ENCODE assay signal across 39 cellular contexts in the genomic region with DNA sequence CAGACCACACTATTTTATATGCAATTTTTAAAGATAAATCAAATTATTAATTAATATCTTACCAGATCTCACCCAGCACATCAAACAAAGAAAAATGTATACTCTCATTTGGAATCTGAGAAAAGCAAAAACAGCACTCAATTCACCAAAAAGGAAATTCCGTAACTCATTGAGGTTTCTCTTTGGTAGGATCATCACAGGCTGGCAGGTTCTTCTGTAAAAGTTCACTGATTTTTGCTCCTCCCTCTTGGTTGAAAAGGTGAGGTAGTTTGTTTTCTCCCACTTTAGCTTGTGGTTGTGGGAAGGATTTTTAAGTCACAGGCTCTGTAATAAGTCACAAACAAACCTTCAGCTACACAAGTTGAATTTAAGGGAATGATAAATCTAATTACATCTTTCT. TPM values are rescaled to one million over a fixed set of nuclear protein-coding genes. Genes with fewer than 3 reads are reported as not detected.
"Had no signal": no experiment of that assay in that cellular context is flagged by ENCODE, and none has a peak within 500 bp of the region (broad histone marks: within the 10 kb centered on the region; RNA-seq: fewer than 3 reads in every experiment).

A gene (minus strand): TSS at position 218 of the 400 bp plus-strand sequence. CDS start 110 bp downstream, at position 108.

- H3K27me3 ChIP-seq: adrenal gland, body of pancreas, brain microvascular endothelial cell, breast epithelium had no signal

- H3K36me3 ChIP-seq: adrenal gland, brain microvascular endothelial cell, breast epithelium had no signal

- ATAC-seq: activated CD8-positive, alpha-beta T cell treated with anti-CD3 and anti-CD28 coated beads for 36 hours; activated naive CD4-positive, alpha-beta T cell treated with anti-CD3 and anti-CD28 coated beads, Interleukin-2, amount 50 U/mL, for 72 hours; activated T-cell treated with anti-CD3 and anti-CD28 coated beads, Interleukin-2, amount 50 U/mL, for 4 hours; activated T-cell treated with anti-CD3 and anti-CD28 coated beads, Interleukin-2, amount 50 U/mL, for 72 hours; activated T-helper 17 cell treated with anti-CD3 and anti-CD28 coated beads, Interleukin-2, amount 50 U/mL, for 72 hours; body of pancreas had no signal

- H3K9me3 ChIP-seq: adrenal gland, body of pancreas, breast epithelium had no signal

- H3K4me3 Mint-ChIP-seq: activated B cell treated with CpG ODN at 0.5 μM for 24 hours; activated CD4-positive, alpha-beta memory T cell treated with anti-CD3 and anti-CD28 coated beads for 36 hours; activated CD4-positive, alpha-beta T cell treated with anti-CD3 and anti-CD28 coated beads, Interleukin-2, amount 10 ng/mL, durations not matched to agents 24 days and 14 days; activated CD8-positive, alpha-beta T cell treated with anti-CD3 and anti-CD28 coated beads for 36 hours; activated naive CD4-positive, alpha-beta T cell treated with anti-CD3 and anti-CD28 coated beads for 36 hours; activated naive CD8-positive, alpha-beta T cell treated with anti-CD3 and anti-CD28 coated beads for 36 hours; activated T-cell treated with anti-CD3 and anti-CD28 coated beads, Interleukin-2, amount 50 U/mL, for 4 hours; activated T-cell treated with anti-CD3 and anti-CD28 coated beads, Interleukin-2, amount 50 U/mL, for 72 hours; activated T-helper 1 cell treated with anti-CD3 and anti-CD28 coated beads, Interleukin-12 subunit alpha, Interleukin-12 subunit beta, Interleukin-2, Interleukin-4 antibody, amounts not matched to agents 30 ng/mL and 10 ng/mL and 1 ng/mL, durations not matched to agents 14 hours and 24 hours and 36 hours; activated T-helper 17 cell treated with anti-CD3 and anti-CD28 coated beads, Interleukin-2, amount 50 U/mL, for 72 hours; T-helper 1 cell treated with Interleukin-12 subunit alpha and Interleukin-12 subunit beta and Interleukin-4 antibody, amounts not matched to agents 30 μg/mL and 1 μg/mL, for 36 hours; T-helper 2 cell treated with Interferon-gamma antibody and Interleukin-4, amounts not matched to agents 5 μg/mL and 100 μg/mL, for 36 hours had no signal

- DNase-seq: activated B cell treated with CpG ODN at 0.5 μM for 24 hours; activated CD4-positive, alpha-beta memory T cell treated with anti-CD3 and anti-CD28 coated beads for 36 hours; activated CD4-positive, alpha-beta T cell treated with anti-CD3 and anti-CD28 coated beads for 4 hours; activated CD4-positive, alpha-beta T cell treated with anti-CD3 and anti-CD28 coated beads, Interleukin-2, amount 10 ng/mL, durations not matched to agents 24 days and 14 days; activated CD4-positive, alpha-beta T cell treated with anti-CD3 and anti-CD28 coated beads, Interleukin-2, amount 50 U/mL, for 1 hour; activated CD4-positive, alpha-beta T cell treated with anti-CD3 and anti-CD28 coated beads, Interleukin-2, amount 50 U/mL, for 4 hours; activated CD4-positive, CD25-positive, alpha-beta regulatory T cell treated with anti-CD3 and anti-CD28 coated beads, Interleukin-2, amount 50 U/mL, for 72 hours; activated CD8-positive, alpha-beta memory T cell treated with anti-CD3 and anti-CD28 coated beads, Interleukin-2, amount 50 U/mL, for 4 hours; activated CD8-positive, alpha-beta T cell treated with anti-CD3 and anti-CD28 coated beads for 36 hours; activated effector memory CD4-positive, alpha-beta T cell treated with anti-CD3 and anti-CD28 coated beads, Interleukin-2, amount 50 U/mL, for 16 hours; activated gamma-delta T cell treated with Interleukin-2 at 50 U/mL for 16 hours; activated naive CD4-positive, alpha-beta T cell; activated naive CD4-positive, alpha-beta T cell treated with anti-CD3 and anti-CD28 coated beads for 36 hours; activated naive CD4-positive, alpha-beta T cell treated with anti-CD3 and anti-CD28 coated beads, Interleukin-2, amount 50 U/mL, for 16 hours; activated naive CD8-positive, alpha-beta T cell treated with anti-CD3 and anti-CD28 coated beads for 36 hours; activated T-cell treated with anti-CD3 and anti-CD28 coated beads for 4 hours; activated T-cell treated with anti-CD3 and anti-CD28 coated beads, Interleukin-2, amount 50 U/mL, for 1 hour; activated T-cell treated with anti-CD3 and anti-CD28 coated beads, Interleukin-2, amount 50 U/mL, for 4 hours; activated T-cell treated with anti-CD3 and anti-CD28 coated beads, Interleukin-2, amount 50 U/mL, for 72 hours; adrenal gland; amniotic stem cell; aorta; body of pancreas; brain microvascular endothelial cell; central memory CD4-positive, alpha-beta T cell; T-helper 1 cell; T-helper 2 cell; T-helper 9 cell had no signal

- H3K4me3 ChIP-seq: adrenal gland, body of pancreas, breast epithelium had no signal

- H3K4me1 ChIP-seq: adrenal gland, body of pancreas, breast epithelium had no signal

- H3K27ac Mint-ChIP-seq: activated B cell treated with CpG ODN at 0.5 μM for 24 hours; activated CD4-positive, alpha-beta memory T cell treated with anti-CD3 and anti-CD28 coated beads for 36 hours; activated CD4-positive, alpha-beta T cell treated with anti-CD3 and anti-CD28 coated beads, Interleukin-2, amount 10 ng/mL, durations not matched to agents 24 days and 14 days; activated CD8-positive, alpha-beta T cell treated with anti-CD3 and anti-CD28 coated beads for 36 hours; activated naive CD4-positive, alpha-beta T cell treated with anti-CD3 and anti-CD28 coated beads for 36 hours; activated naive CD4-positive, alpha-beta T cell treated with anti-CD3 and anti-CD28 coated beads, Interleukin-2, amount 50 U/mL, for 72 hours; activated naive CD8-positive, alpha-beta T cell treated with anti-CD3 and anti-CD28 coated beads for 36 hours; activated T-cell treated with anti-CD3 and anti-CD28 coated beads, Interleukin-2, amount 50 U/mL, for 72 hours; activated T-helper 1 cell treated with anti-CD3 and anti-CD28 coated beads, Interleukin-12 subunit alpha, Interleukin-12 subunit beta, Interleukin-2, Interleukin-4 antibody, amounts not matched to agents 30 ng/mL and 10 ng/mL and 1 ng/mL, durations not matched to agents 14 hours and 24 hours and 36 hours; activated T-helper 17 cell treated with anti-CD3 and anti-CD28 coated beads, Interleukin-2, amount 50 U/mL, for 72 hours; T-helper 1 cell treated with Interleukin-12 subunit alpha and Interleukin-12 subunit beta and Interleukin-4 antibody, amounts not matched to agents 30 μg/mL and 1 μg/mL, for 36 hours; T-helper 2 cell treated with Interferon-gamma antibody and Interleukin-4, amounts not matched to agents 5 μg/mL and 100 μg/mL, for 36 hours had no signal

- H3K9me3 Mint-ChIP-seq: activated B cell treated with CpG ODN at 0.5 μM for 24 hours; activated CD4-positive, alpha-beta memory T cell treated with anti-CD3 and anti-CD28 coated beads for 36 hours; activated CD4-positive, alpha-beta T cell treated with anti-CD3 and anti-CD28 coated beads, Interleukin-2, amount 10 ng/mL, durations not matched to agents 24 days and 14 days; activated CD8-positive, alpha-beta T cell treated with anti-CD3 and anti-CD28 coated beads for 36 hours; activated naive CD4-positive, alpha-beta T cell treated with anti-CD3 and anti-CD28 coated beads for 36 hours; activated naive CD4-positive, alpha-beta T cell treated with anti-CD3 and anti-CD28 coated beads, Interleukin-2, amount 50 U/mL, for 72 hours; activated naive CD8-positive, alpha-beta T cell treated with anti-CD3 and anti-CD28 coated beads for 36 hours; activated T-cell treated with anti-CD3 and anti-CD28 coated beads, Interleukin-2, amount 50 U/mL, for 4 hours; activated T-cell treated with anti-CD3 and anti-CD28 coated beads, Interleukin-2, amount 50 U/mL, for 72 hours; activated T-helper 1 cell treated with anti-CD3 and anti-CD28 coated beads, Interleukin-12 subunit alpha, Interleukin-12 subunit beta, Interleukin-2, Interleukin-4 antibody, amounts not matched to agents 30 ng/mL and 10 ng/mL and 1 ng/mL, durations not matched to agents 14 hours and 24 hours and 36 hours; activated T-helper 17 cell treated with anti-CD3 and anti-CD28 coated beads, Interleukin-2, amount 50 U/mL, for 72 hours; T-helper 1 cell treated with Interleukin-12 subunit alpha and Interleukin-12 subunit beta and Interleukin-4 antibody, amounts not matched to agents 30 μg/mL and 1 μg/mL, for 36 hours; T-helper 2 cell treated with Interferon-gamma antibody and Interleukin-4, amounts not matched to agents 5 μg/mL and 100 μg/mL, for 36 hours had no signal

- H3K27ac ChIP-seq: adrenal gland, body of pancreas, brain microvascular endothelial cell, breast epithelium, VCaP had no signal

- H3K4me1 Mint-ChIP-seq: activated T-helper 17 cell treated with anti-CD3 and anti-CD28 coated beads, Interleukin-2, amount 50 U/mL, for 72 hours had no signal

- H3K36me3 Mint-ChIP-seq: activated CD4-positive, alpha-beta memory T cell treated with anti-CD3 and anti-CD28 coated beads for 36 hours; activated naive CD4-positive, alpha-beta T cell treated with anti-CD3 and anti-CD28 coated beads, Interleukin-2, amount 50 U/mL, for 72 hours; activated naive CD8-positive, alpha-beta T cell treated with anti-CD3 and anti-CD28 coated beads for 36 hours had no signal

RNA-seq across cellular contexts. Expression of the gene that starts here (rescaled TPM):
- total RNA-seq: activated B cell treated with CpG ODN at 0.5 μM for 24 hours; activated CD4-positive, alpha-beta memory T cell treated with anti-CD3 and anti-CD28 coated beads for 36 hours; activated CD4-positive, alpha-beta T cell treated with anti-CD3 and anti-CD28 coated beads, Interleukin-2, amount 10 ng/mL, durations not matched to agents 24 days and 14 days; activated CD8-positive, alpha-beta memory T cell treated with anti-CD3 and anti-CD28 coated beads for 36 hours; activated CD8-positive, alpha-beta T cell treated with anti-CD3 and anti-CD28 coated beads for 36 hours; activated naive CD4-positive, alpha-beta T cell treated with anti-CD3 and anti-CD28 coated beads for 36 hours; activated naive CD4-positive, alpha-beta T cell treated with anti-CD3 and anti-CD28 coated beads, Interleukin-2, amount 50 U/mL, for 72 hours; activated naive CD8-positive, alpha-beta T cell treated with anti-CD3 and anti-CD28 coated beads for 36 hours; activated T-cell treated with anti-CD3 and anti-CD28 coated beads, Interleukin-2, amount 50 U/mL, for 4 hours; activated T-cell treated with anti-CD3 and anti-CD28 coated beads, Interleukin-2, amount 50 U/mL, for 72 hours; activated T-helper 1 cell treated with anti-CD3 and anti-CD28 coated beads, Interleukin-12 subunit alpha, Interleukin-12 subunit beta, Interleukin-2, Interleukin-4 antibody, amounts not matched to agents 30 ng/mL and 10 ng/mL and 1 ng/mL, durations not matched to agents 14 hours and 24 hours and 36 hours; activated T-helper 17 cell treated with anti-CD3 and anti-CD28 coated beads, Interleukin-2, amount 50 U/mL, for 72 hours; adrenal gland; aorta; astrocyte; body of pancreas; breast epithelium; cardiac septum; cerebellum had no signal
- polyA plus RNA-seq: adrenal gland, aorta had no signal
